1 cellular context compared by ENCODE assay signal in genomic region chr9:97615439-97616072, GRCh38.
TF ChIP-seq lines count a peak whose summit lies in the region.

No MANE protein-coding gene starts in this region.

TF ChIP-seq in HepG2, 621 proteins besides CTCF, POLR2A, EP300 and RAD21 (continued from another document):
- no peak for TF ChIP-seq ZBTB7A (CRISPR knock-in tag; IDR thresholded peaks at IDR 0.05)
- TF ChIP-seq AHR (CRISPR knock-in tag; IDR thresholded peaks at IDR 0.05): no peak
- TF ChIP-seq NFATC3 (CRISPR knock-in tag; IDR thresholded peaks at IDR 0.05): no peak
- TF ChIP-seq KDM3A (CRISPR knock-in tag; IDR thresholded peaks at IDR 0.05; ENCODE audit: low read depth): no peak
- peak; percentile 76 for TF ChIP-seq SMC3 (IDR thresholded peaks at IDR 0.05; ENCODE audit: low read length)
- TF ChIP-seq MIXL1 (CRISPR knock-in tag; IDR thresholded peaks at IDR 0.05): peak; percentile 68
